12 cellular contexts compared by ENCODE assay signal in the genomic region with DNA sequence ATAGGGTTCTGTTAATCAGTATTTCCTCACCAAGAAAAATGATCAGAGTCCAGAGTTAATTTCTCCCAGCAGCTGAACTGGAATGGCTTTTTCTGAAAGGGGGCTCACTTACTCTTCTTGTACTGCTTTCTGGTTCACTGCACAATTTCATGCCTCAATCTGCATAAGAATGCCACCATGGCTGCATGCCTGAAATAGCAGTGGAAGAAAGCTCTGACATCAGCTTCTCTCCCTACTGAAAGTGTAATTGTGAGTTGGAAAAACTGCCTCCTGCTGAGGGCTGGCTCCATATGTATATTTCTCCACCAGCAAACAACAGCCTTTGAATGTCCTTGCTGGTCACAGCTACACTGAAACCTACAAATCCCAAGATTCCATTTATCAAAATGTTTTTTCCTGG.
DNase-seq lines count a peak whose midpoint lies in the region; TF ChIP-seq lines count a peak whose summit lies in the region.
"Had no signal": no experiment of that assay in that cellular context is flagged by ENCODE, and none has a peak within 500 bp of the region (broad histone marks: within the 10 kb centered on the region; RNA-seq: fewer than 3 reads in every experiment).

No MANE protein-coding gene starts in this region.

- no peaks in the 10 kb centered on the region for H3K27me3 Mint-ChIP-seq in T-helper 2 cell treated with Interferon-gamma antibody and Interleukin-4, amounts not matched to agents 5 μg/mL and 100 μg/mL, for 36 hours (ENCODE audit: low read depth)
- no peaks in the 10 kb centered on the region for H3K27me3 Mint-ChIP-seq in activated CD4-positive, alpha-beta T cell treated with anti-CD3 and anti-CD28 coated beads, Interleukin-2, amount 10 ng/mL, durations not matched to agents 24 days and 14 days

- H2BK12ac ChIP-seq in trophoblast cell (ENCODE audit: low read length) = no peak overlapping the region

- no peaks in the 10 kb centered on the region for H3K9me3 ChIP-seq in trophoblast cell (ENCODE audit: insufficient read depth, low read depth, low read length)
- no peaks in the 10 kb centered on the region for H3K9me3 ChIP-seq in vagina
- H3K9me3 ChIP-seq: gastrocnemius medialis had no signal

- no peak overlapping the region for H3K18ac ChIP-seq in trophoblast cell (ENCODE audit: low read length)

- H3K23ac ChIP-seq in trophoblast cell (ENCODE audit: low read length) = no peak overlapping the region

- no peak overlapping the region for H3K4me2 ChIP-seq in trophoblast cell (ENCODE audit: low read length)

- no peak for TF ChIP-seq POLR2A in vagina (IDR thresholded peaks at IDR 0.05)

- no peak overlapping the region for H4K8ac ChIP-seq in trophoblast cell (ENCODE audit: low read depth, low read length)

- H2BK120ac ChIP-seq in trophoblast cell (ENCODE audit: insufficient read depth, low read length, poor library complexity) = no peak overlapping the region

- no peak overlapping the region for H4K12ac ChIP-seq in trophoblast cell (ENCODE audit: low read depth, low read length)

- H3K4me1 Mint-ChIP-seq in T-helper 2 cell treated with Interferon-gamma antibody and Interleukin-4, amounts not matched to agents 5 μg/mL and 100 μg/mL, for 36 hours (ENCODE audit: low read depth) = no peaks in the 10 kb centered on the region
- H3K4me1 Mint-ChIP-seq in activated CD4-positive, alpha-beta T cell treated with anti-CD3 and anti-CD28 coated beads, Interleukin-2, amount 10 ng/mL, durations not matched to agents 24 days and 14 days = no peaks in the 10 kb centered on the region
- H3K4me1 Mint-ChIP-seq: activated naive CD4-positive, alpha-beta T cell treated with anti-CD3 and anti-CD28 coated beads, Interleukin-2, amount 50 U/mL, for 24 hours; naive thymus-derived CD4-positive, alpha-beta T cell had no signal

- H3K4me3 Mint-ChIP-seq in T-helper 2 cell treated with Interferon-gamma antibody and Interleukin-4, amounts not matched to agents 5 μg/mL and 100 μg/mL, for 36 hours = no peak overlapping the region
- no peak overlapping the region for H3K4me3 Mint-ChIP-seq in activated CD4-positive, alpha-beta T cell treated with anti-CD3 and anti-CD28 coated beads, Interleukin-2, amount 10 ng/mL, durations not matched to agents 24 days and 14 days
- H3K4me3 Mint-ChIP-seq: activated naive CD4-positive, alpha-beta T cell treated with anti-CD3 and anti-CD28 coated beads, Interleukin-2, amount 50 U/mL, for 24 hours; naive thymus-derived CD4-positive, alpha-beta T cell had no signal

- H3K27me3 ChIP-seq in H7 (ENCODE audit: control insufficient read depth, insufficient read depth, low read length) = no peaks in the 10 kb centered on the region
- H3K27me3 ChIP-seq in trophoblast cell (ENCODE audit: insufficient read depth, low read length) = no peaks in the 10 kb centered on the region
- H3K27me3 ChIP-seq in vagina = no peaks in the 10 kb centered on the region
- H3K27me3 ChIP-seq: gastrocnemius medialis had no signal

- no peak overlapping the region for H2AK5ac ChIP-seq in trophoblast cell (ENCODE audit: low read length)

- H3K27ac ChIP-seq in trophoblast cell (ENCODE audit: low read depth, low read length) = peak overlapping the region; percentile 89
- H3K27ac ChIP-seq in vagina = no peak overlapping the region
- H3K27ac ChIP-seq: gastrocnemius medialis had no signal

- H3K36me3 ChIP-seq in H7 (replicated peaks; ENCODE audit: control insufficient read depth, insufficient read depth, low read length) (no peaks in the 10 kb centered on the region), trophoblast cell (ENCODE audit: control insufficient read depth in 1 of 2, insufficient read depth in 2 of 2, low read length in 2 of 2) (no peaks in the 10 kb centered on the region), vagina (no peaks in the 10 kb centered on the region)
- H3K36me3 ChIP-seq: gastrocnemius medialis had no signal

- H2BK5ac ChIP-seq in trophoblast cell (ENCODE audit: low read depth, low read length, poor library complexity) = no peak overlapping the region

- no peak overlapping the region for H3K9ac ChIP-seq in trophoblast cell (ENCODE audit: low read length)

- intact Hi-C loops in activated CD4-positive, alpha-beta T cell treated with anti-CD3 and anti-CD28 coated beads, Interleukin-2, amount 10 ng/mL, durations not matched to agents 24 days and 14 days (cut with micrococcal nuclease) = no loop called here
- intact Hi-C loops in vagina (cut with DNase I) = no loop called here

- no peak overlapping the region for H3K4me3 ChIP-seq in H7 (ENCODE audit: insufficient read depth, low read depth, low read length)
- H3K4me3 ChIP-seq in trophoblast cell (ENCODE audit: low read depth, low read length) = no peak overlapping the region
- no peak overlapping the region for H3K4me3 ChIP-seq in vagina
- H3K4me3 ChIP-seq: gastrocnemius medialis had no signal

- no peak overlapping the region for H3K4ac ChIP-seq in trophoblast cell (ENCODE audit: low read depth, low read length)

- DNase-seq in H7 (peak; percentile 5), RPMI7951 (ENCODE audit: low read depth) (peak; percentile 76), fibroblast of the conjunctiva (ENCODE audit: low read depth) (peak; percentile 20), trophoblast cell (peak; percentile 25 to 73), vagina (ENCODE audit: extremely low spot score in 2 of 2) (no peak), mucosa of gallbladder (ENCODE audit: low spot score) (no peak)
- no peak for DNase-seq in T-helper 2 cell treated with Interferon-gamma antibody and Interleukin-4, amounts not matched to agents 5 μg/mL and 100 μg/mL, for 36 hours (ENCODE audit: low spot score)
- DNase-seq in activated CD4-positive, alpha-beta T cell treated with anti-CD3 and anti-CD28 coated beads, Interleukin-2, amount 10 ng/mL, durations not matched to agents 24 days and 14 days = no peak
- DNase-seq: gastrocnemius medialis; GF-D8; naive thymus-derived CD4-positive, alpha-beta T cell had no signal

- H3K4me1 ChIP-seq in trophoblast cell (ENCODE audit: control insufficient read depth in 1 of 2, insufficient read depth in 2 of 2, low read length in 2 of 2) (peaks cover 0 to under 1% of the 10 kb centered on the region in 2 experiments), vagina (no peaks in the 10 kb centered on the region)
- H3K4me1 ChIP-seq: gastrocnemius medialis had no signal

- peaks cover 1% of the 10 kb centered on the region for H3K79me1 ChIP-seq in trophoblast cell (ENCODE audit: low read length)

- H3K27ac Mint-ChIP-seq in T-helper 2 cell treated with Interferon-gamma antibody and Interleukin-4, amounts not matched to agents 5 μg/mL and 100 μg/mL, for 36 hours = no peak overlapping the region
- no peak overlapping the region for H3K27ac Mint-ChIP-seq in activated CD4-positive, alpha-beta T cell treated with anti-CD3 and anti-CD28 coated beads, Interleukin-2, amount 10 ng/mL, durations not matched to agents 24 days and 14 days
- H3K27ac Mint-ChIP-seq: activated naive CD4-positive, alpha-beta T cell treated with anti-CD3 and anti-CD28 coated beads, Interleukin-2, amount 50 U/mL, for 24 hours; naive thymus-derived CD4-positive, alpha-beta T cell had no signal

- H4K91ac ChIP-seq in trophoblast cell (ENCODE audit: low read depth, low read length) = no peak overlapping the region

- no peaks in the 10 kb centered on the region for H3K36me3 Mint-ChIP-seq in T-helper 2 cell treated with Interferon-gamma antibody and Interleukin-4, amounts not matched to agents 5 μg/mL and 100 μg/mL, for 36 hours (ENCODE audit: low read depth)
- H3K36me3 Mint-ChIP-seq in activated CD4-positive, alpha-beta T cell treated with anti-CD3 and anti-CD28 coated beads, Interleukin-2, amount 10 ng/mL, durations not matched to agents 24 days and 14 days (ENCODE audit: low read depth) = no peaks in the 10 kb centered on the region
- H3K36me3 Mint-ChIP-seq: activated naive CD4-positive, alpha-beta T cell treated with anti-CD3 and anti-CD28 coated beads, Interleukin-2, amount 50 U/mL, for 24 hours; naive thymus-derived CD4-positive, alpha-beta T cell had no signal

- H3K79me2 ChIP-seq in trophoblast cell (ENCODE audit: control insufficient read depth, insufficient read depth, low read length, poor library complexity) = no peaks in the 10 kb centered on the region

- no peaks in the 10 kb centered on the region for H3K9me3 Mint-ChIP-seq in T-helper 2 cell treated with Interferon-gamma antibody and Interleukin-4, amounts not matched to agents 5 μg/mL and 100 μg/mL, for 36 hours
- H3K9me3 Mint-ChIP-seq in activated CD4-positive, alpha-beta T cell treated with anti-CD3 and anti-CD28 coated beads, Interleukin-2, amount 10 ng/mL, durations not matched to agents 24 days and 14 days = no peaks in the 10 kb centered on the region
- H3K9me3 Mint-ChIP-seq: activated naive CD4-positive, alpha-beta T cell treated with anti-CD3 and anti-CD28 coated beads, Interleukin-2, amount 50 U/mL, for 24 hours had no signal

- no peak overlapping the region for H3K14ac ChIP-seq in trophoblast cell (ENCODE audit: low read length)

- TF ChIP-seq CTCF in vagina (IDR thresholded peaks at IDR 0.05) = no peak

- H2AFZ ChIP-seq in trophoblast cell (ENCODE audit: insufficient read depth, low read length, poor library complexity) = no peak overlapping the region

Comparison
In these comparisons a context has a peak if more than half of its experiments do, and no peak if none do; other contexts are left out.
1. DNase-seq: peak in H7 (single experiment), RPMI7951 (single experiment), fibroblast of the conjunctiva (single experiment) and trophoblast cell (2 of 2); none in T-helper 2 cell treated with Interferon-gamma antibody and Interleukin-4, amounts not matched to agents 5 μg/mL and 100 μg/mL, for 36 hours (single experiment), activated CD4-positive, alpha-beta T cell treated with anti-CD3 and anti-CD28 coated beads, Interleukin-2, amount 10 ng/mL, durations not matched to agents 24 days and 14 days (single experiment), vagina (0 of 2) and mucosa of gallbladder (single experiment).